Comparison of ENCODE assay signal across 25 cellular contexts in the genomic region with DNA sequence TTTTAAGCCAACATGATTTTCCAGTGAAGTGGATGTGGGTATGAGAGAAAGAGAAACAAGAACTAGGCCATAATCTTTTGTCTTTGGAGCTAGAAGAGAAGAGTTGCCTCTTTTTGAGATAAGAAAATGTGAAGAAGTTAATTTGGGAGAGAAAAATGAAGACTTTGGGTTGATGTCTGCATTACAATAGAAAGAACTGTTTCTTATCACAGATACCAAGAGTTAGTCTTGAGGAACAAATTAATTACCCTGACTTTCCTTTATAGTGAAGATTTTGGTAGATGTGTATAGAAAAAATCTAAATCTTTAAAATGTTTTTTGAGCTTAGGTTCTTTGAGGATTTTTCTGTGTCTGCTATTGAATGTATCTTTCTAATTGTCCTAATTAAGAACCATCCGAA.
"Had no signal": no experiment of that assay in that cellular context is flagged by ENCODE, and none has a peak within 500 bp of the region (broad histone marks: within the 10 kb centered on the region; RNA-seq: fewer than 3 reads in every experiment).

No MANE protein-coding gene starts in this region.

- H3K27me3 Mint-ChIP-seq: naive thymus-derived CD4-positive, alpha-beta T cell had no signal

- H3K27me3 ChIP-seq: dorsolateral prefrontal cortex, heart right ventricle, neural progenitor cell, sigmoid colon, tibial nerve, upper lobe of left lung, uterus had no signal

- H3K27ac Mint-ChIP-seq: nephron; neural progenitor cell; progenitor cell of endocrine pancreas; stimulated activated memory B cell treated with anti-CD40 and anti-IgM and Interleukin-4, amounts not matched to agents 10 μg/mL and 1 μg/mL and 100 μg/mL, for 72 hours had no signal

- H3K36me3 ChIP-seq: neural progenitor cell, uterus had no signal

- H3K4me1 ChIP-seq: neural progenitor cell, parathyroid adenoma, uterus had no signal

- H3K9me3 ChIP-seq: heart right ventricle, sigmoid colon, thoracic aorta, tibial nerve, upper lobe of left lung, uterus had no signal

- H3K4me3 ChIP-seq: neural progenitor cell, sigmoid colon, thoracic aorta, tibial nerve, uterus had no signal

- H3K36me3 Mint-ChIP-seq: stimulated activated memory B cell treated with anti-CD40 and anti-IgM and Interleukin-4, amounts not matched to agents 10 μg/mL and 1 μg/mL and 100 μg/mL, for 72 hours had no signal

- H3K9me3 Mint-ChIP-seq: naive thymus-derived CD4-positive, alpha-beta T cell; nephron; neural progenitor cell; stimulated activated memory B cell treated with anti-CD40 and anti-IgM and Interleukin-4, amounts not matched to agents 10 μg/mL and 1 μg/mL and 100 μg/mL, for 72 hours had no signal

- DNase-seq: cortex of kidney; dorsolateral prefrontal cortex; effector CD4-positive, alpha-beta T cell; heart right ventricle; hippocampal formation; islet precursor cell; kidney glomerular epithelial cell; left colon; left ventricle myocardium superior; mesenchymal stem cell; midbrain; naive thymus-derived CD4-positive, alpha-beta T cell; sigmoid colon; stimulated activated CD4-positive, alpha-beta T cell treated with anti-CD3 and anti-CD28 coated beads, Interleukin-2, amount 100 ng/mL, for 24 hours; stimulated activated CD4-positive, alpha-beta T cell treated with anti-CD3 and anti-CD28 coated beads, Interleukin-4, amount 100 ng/mL, for 24 hours; stimulated activated naive CD8-positive, alpha-beta T cell treated with anti-CD3 and anti-CD28 coated beads, Interleukin-15, Interleukin-2, amounts not matched to agents 100 U/mL and 50 U/mL, for 24 hours; upper lobe of left lung; uterus had no signal

- H3K27ac ChIP-seq: neural progenitor cell, parathyroid adenoma, sigmoid colon, thoracic aorta had no signal

- H3K4me3 Mint-ChIP-seq: naive thymus-derived CD4-positive, alpha-beta T cell; nephron; neural progenitor cell; stimulated activated memory B cell treated with anti-CD40 and anti-IgM and Interleukin-4, amounts not matched to agents 10 μg/mL and 1 μg/mL and 100 μg/mL, for 72 hours had no signal

- ATAC-seq: heart right ventricle; left colon; left ventricle myocardium superior; naive thymus-derived CD4-positive, alpha-beta T cell; stimulated activated memory B cell treated with anti-CD40 and anti-IgM and Interleukin-4, amounts not matched to agents 10 μg/mL and 1 μg/mL and 100 μg/mL, for 72 hours; stimulated activated naive CD8-positive, alpha-beta T cell treated with anti-CD3 and anti-CD28 coated beads, Interleukin-15, Interleukin-2, amounts not matched to agents 100 U/mL and 50 U/mL, for 24 hours had no signal
